ENCODE assay signal across 10 cellular contexts in the genomic region with DNA sequence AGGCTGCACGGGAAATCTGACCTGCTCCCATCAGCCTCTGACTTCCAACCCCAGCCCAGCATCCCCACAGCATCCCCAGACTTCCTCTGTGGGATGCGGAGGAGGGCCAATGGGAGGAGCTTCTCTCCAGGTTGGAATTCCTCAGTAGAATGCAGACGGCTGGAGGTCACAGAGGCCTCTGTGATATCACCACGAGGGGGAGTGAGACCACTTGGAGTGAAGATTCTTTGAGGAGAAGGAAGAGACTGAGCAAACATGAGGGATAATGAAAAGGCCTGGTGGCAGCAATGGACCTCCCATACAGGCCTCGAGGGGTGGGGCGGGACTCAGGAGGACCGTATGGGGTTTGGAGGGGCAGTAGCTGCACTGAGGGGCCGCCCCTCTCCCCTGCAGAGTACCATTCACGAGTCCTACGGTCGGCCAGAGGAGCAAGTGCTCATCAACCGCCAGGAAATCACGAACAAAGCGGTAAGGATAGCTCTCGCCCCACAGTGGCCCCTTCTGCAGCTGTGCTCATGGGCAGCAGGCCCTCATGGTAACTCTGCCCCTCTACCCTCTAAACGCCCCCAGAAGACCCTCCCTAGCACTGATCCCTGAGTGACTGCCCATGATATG. TPM values are rescaled to one million over a fixed set of nuclear protein-coding genes. Genes with fewer than 3 reads are reported as not detected.
DNase-seq lines count a peak whose midpoint lies in the region; FAIRE-seq and TF ChIP-seq lines count a peak whose summit lies in the region.
"Had no signal": no experiment of that assay in that cellular context is flagged by ENCODE, and none has a peak within 500 bp of the region (broad histone marks: within the 10 kb centered on the region; RNA-seq: fewer than 3 reads in every experiment).

CATSPER4 (plus strand) TSS at position 230 of the 615 bp plus-strand sequence; CDS start at position 256, 26 bp downstream.

- H3K4me3 ChIP-seq in endodermal cell (ENCODE audit: low read length), result no peak within 1 kb of the TSS

- peaks cover 5% of the 10 kb centered on the region for H3K27me3 Mint-ChIP-seq in endodermal cell (ENCODE audit: insufficient read depth)
- H3K27me3 Mint-ChIP-seq in progenitor cell of endocrine pancreas, result peaks cover 10% of the 10 kb centered on the region

- no peak within 1 kb of the TSS for H3K9ac ChIP-seq in endodermal cell (ENCODE audit: extremely low read depth, low read length, poor library complexity, severe bottlenecking)

- H3K9me3 Mint-ChIP-seq in endodermal cell (no peaks in the 10 kb centered on the region), progenitor cell of endocrine pancreas (ENCODE audit: low read depth) (no peaks in the 10 kb centered on the region)

- H3K27ac Mint-ChIP-seq in endodermal cell (peak within 1 kb of the TSS; percentile 69), progenitor cell of endocrine pancreas (peak within 1 kb of the TSS; percentile 11)

- H3K36me3 Mint-ChIP-seq in endodermal cell (ENCODE audit: low read depth) (peaks cover 26% of the 10 kb centered on the region), progenitor cell of endocrine pancreas (ENCODE audit: insufficient read depth) (peaks cover 11% of the 10 kb centered on the region)

- TF ChIP-seq POLR2A in H54 (IDR thresholded peaks at IDR 0.05; ENCODE audit: low read depth, low read length), result no peak

- H3K27ac ChIP-seq in endodermal cell (ENCODE audit: low read depth, low read length), result no peak within 1 kb of the TSS

- H3K4me3 Mint-ChIP-seq in endodermal cell (no peak within 1 kb of the TSS), progenitor cell of endocrine pancreas (ENCODE audit: low read depth) (no peak within 1 kb of the TSS)

- H3K27me3 ChIP-seq in endodermal cell (ENCODE audit: control insufficient read depth, insufficient read depth, low read length, poor library complexity, severe bottlenecking), result no peaks in the 10 kb centered on the region

- FAIRE-seq in H54 (lab: Jason Lieb, UNC), result no peak

- H3K9me3 ChIP-seq in endodermal cell (ENCODE audit: control insufficient read depth, low read length), result no peaks in the 10 kb centered on the region

- peak; percentile 81 for TF ChIP-seq CTCF in endodermal cell (conservative IDR thresholded peaks at IDR 0.05)
- TF ChIP-seq CTCF in progenitor cell of endocrine pancreas (IDR thresholded peaks at IDR 0.05; ENCODE audit: unreplicated experiment), result peak; percentile 53

- H3K4me1 ChIP-seq in endodermal cell (ENCODE audit: control insufficient read depth, insufficient read depth, low read length), result no peaks in the 10 kb centered on the region

- DNase-seq in NCI-H524 (lab: John Stamatoyannopoulos, UW), result peak; percentile 6 to 34
- no peak for DNase-seq in NCI-H524 treated with DMSO at 0.1 percent for 48 hours (lab: John Stamatoyannopoulos, UW)
- DNase-seq in NCI-H69 (lab: John Stamatoyannopoulos, UW), result peak; percentile 30
- peak; percentile 96 for DNase-seq in endodermal cell
- no peak for DNase-seq in progenitor cell of endocrine pancreas (ENCODE audit: low spot score, unreplicated experiment)
- DNase-seq in H54 (ENCODE audit: insufficient read length, low spot score), result no peak
- DNase-seq in DMS114 treated with DMSO at 0.1 percent for 48 hours (lab: John Stamatoyannopoulos, UW; ENCODE audit: unreplicated experiment), result no peak
- no peak for DNase-seq in SHP77 (lab: John Stamatoyannopoulos, UW)

- WGBS in endodermal cell (ENCODE audit: insufficient coverage in 1 of 2, insufficient read length in 1 of 2), 2 experiments, result 41 to 61% methylated on average over 11 to 16 of the region's 16 CpGs

- H3K4me1 Mint-ChIP-seq in endodermal cell (peaks cover 6% of the 10 kb centered on the region), progenitor cell of endocrine pancreas (ENCODE audit: low read depth) (no peaks in the 10 kb centered on the region)

- H3K36me3 ChIP-seq in endodermal cell (ENCODE audit: control insufficient read depth, insufficient read depth, low read length), result peaks cover 5% of the 10 kb centered on the region

RNA-seq across cellular contexts. Expression of gene CATSPER4, which starts in this region (rescaled TPM):
- under 1 TPM; 0.20 to 0.35 TPM for total RNA-seq in endodermal cell
- polyA plus RNA-seq in endodermal cell (2013, experiment 1 of 2), result 0.18 TPM
- not detected for polyA plus RNA-seq in endodermal cell (2013, experiment 2 of 2)
- not detected in 2 replicates for total RNA-seq in progenitor cell of endocrine pancreas
- total RNA-seq: activated CD8-positive, alpha-beta memory T cell treated with anti-CD3 and anti-CD28 coated beads for 36 hours; left lobe of liver had no signal

Comparison
In these comparisons a context has a peak if more than half of its experiments do, and no peak if none do; other contexts are left out.
1. DNase-seq: peak in NCI-H524 (2 of 2) and NCI-H69 (single experiment); none in NCI-H524 treated with DMSO at 0.1 percent for 48 hours (single experiment), progenitor cell of endocrine pancreas (single experiment), H54 (single experiment), DMS114 treated with DMSO at 0.1 percent for 48 hours (single experiment) and SHP77 (0 of 2).
2. Peak in DNase-seq in endodermal cell; RNA of the gene not detected or under 1 TPM.